In genomic region chr7:5117095-5117970, GRCh38 we compare ENCODE assay signal across 29 cellular contexts.
DNase-seq lines count a peak whose midpoint lies in the region; ATAC-seq, FAIRE-seq and TF ChIP-seq lines count a peak whose summit lies in the region.
"Had no signal": no experiment of that assay in that cellular context is flagged by ENCODE, and none has a peak within 500 bp of the region (broad histone marks: within the 10 kb centered on the region; RNA-seq: fewer than 3 reads in every experiment).

No MANE protein-coding gene starts in this region.

- no peaks in the 10 kb centered on the region for H3K36me3 Mint-ChIP-seq in activated CD8-positive, alpha-beta T cell treated with anti-CD3 and anti-CD28 coated beads, Interleukin-2, amount 10 ng/mL, durations not matched to agents 7 days and 5 days (ENCODE audit: low read depth)
- H3K36me3 Mint-ChIP-seq in activated CD8-positive, alpha-beta T cell treated with anti-CD3 and anti-CD28 coated beads for 36 hours (ENCODE audit: low read depth), result no peaks in the 10 kb centered on the region
- H3K36me3 Mint-ChIP-seq: CD14-positive monocyte had no signal

- TF ChIP-seq CTCF in activated CD8-positive, alpha-beta T cell treated with anti-CD3 and anti-CD28 coated beads for 36 hours (IDR thresholded peaks at IDR 0.05), result no peak
- TF ChIP-seq CTCF in K562 (IDR thresholded peaks at IDR 0.05 in 2 of 3, conservative IDR thresholded peaks at IDR 0.05 in 1 of 3; ENCODE audit: insufficient read depth in 2 of 3, low read depth in 1 of 3, low read length in 3 of 3), result no peak
- TF ChIP-seq CTCF in HepG2 (CRISPR knock-in tag; IDR thresholded peaks at IDR 0.05), result no peak
- TF ChIP-seq CTCF in esophagus squamous epithelium (IDR thresholded peaks at IDR 0.05), result no peak

- no peaks in the 10 kb centered on the region for H3K4me1 Mint-ChIP-seq in activated CD8-positive, alpha-beta T cell treated with anti-CD3 and anti-CD28 coated beads, Interleukin-2, amount 10 ng/mL, durations not matched to agents 7 days and 5 days (ENCODE audit: low read depth)
- no peaks in the 10 kb centered on the region for H3K4me1 Mint-ChIP-seq in activated CD8-positive, alpha-beta T cell treated with anti-CD3 and anti-CD28 coated beads for 36 hours (ENCODE audit: low read depth)
- H3K4me1 Mint-ChIP-seq: CD14-positive monocyte had no signal

- in situ Hi-C loops in K562 (cut with MboI) (no loop called here), HepG2 (cut with HindIII; ENCODE audit: extremely low pct_ligation_motif_present, low pct_unique_long_range_greater_than_20kb) (no loop called here)

- TF ChIP-seq RAD21 in K562 (CRISPR knock-in tag; conservative IDR thresholded peaks at IDR 0.05 in 1 of 2, IDR thresholded peaks at IDR 0.05 in 1 of 2), result no peak
- no peak for TF ChIP-seq RAD21 in HepG2 (CRISPR knock-in tag; IDR thresholded peaks at IDR 0.05)

- H3K9ac ChIP-seq in K562 (ENCODE audit: insufficient read depth in 1 of 2, low read depth in 2 of 2, low read length in 2 of 2), result peak overlapping the region in 1 of 2 experiments; percentile 9; a peak in 1 of 4 replicates
- no peak overlapping the region for H3K9ac ChIP-seq in HepG2 (ENCODE audit: insufficient read depth, low read depth, low read length)

- no TSS peak for BruUV-seq in K562 (replicated peaks; lab: Mats Ljungman, UMichigan)
- BruUV-seq in HepG2 (replicated peaks; lab: Mats Ljungman, UMichigan), result no TSS peak

- TF ChIP-seq EP300 in K562 (IDR thresholded peaks at IDR 0.05; ENCODE audit: low read length) (no peak), HepG2 (IDR thresholded peaks at IDR 0.05; ENCODE audit: low read depth in 2 of 2, low read length in 2 of 2) (no peak), HepG2 (CRISPR knock-in tag; IDR thresholded peaks at IDR 0.05; ENCODE audit: borderline replicate concordance) (no peak)

- 10% methylated on average over 46 of the region's 56 CpGs for WGBS in K562 (ENCODE audit: insufficient coverage, low coverage, missing lambda C conversion rate)
- WGBS in HepG2 (ENCODE audit: low lambda C conversion rate), result 56% methylated on average over 11 of the region's 56 CpGs
- WGBS in esophagus squamous epithelium, 2 donors, result 86 to 89% methylated on average over 18 to 26 of the region's 56 CpGs

- H3K36me3 ChIP-seq in K562 (ENCODE audit: control insufficient read depth, insufficient read depth, low read length) (no peaks in the 10 kb centered on the region), HepG2 (replicated peaks in 1 of 2; ENCODE audit: control insufficient read depth in 1 of 2, insufficient read depth in 2 of 2, low read length in 2 of 2) (no peaks in the 10 kb centered on the region), esophagus squamous epithelium (no peaks in the 10 kb centered on the region)
- H3K36me3 ChIP-seq: BE2C, MG63, SJCRH30 had no signal

- no peak for FAIRE-seq in K562 (lab: Jason Lieb, UNC)
- FAIRE-seq in HepG2 (lab: Jason Lieb, UNC), result no peak
- peak; percentile 77 for FAIRE-seq in urothelium cell line (lab: Jason Lieb, UNC)
- FAIRE-seq: GM12891, H1 had no signal

- no peak for DNase-seq in activated CD8-positive, alpha-beta T cell treated with anti-CD3 and anti-CD28 coated beads, Interleukin-2, amount 10 ng/mL, durations not matched to agents 7 days and 5 days
- no peak for DNase-seq in activated CD8-positive, alpha-beta T cell treated with anti-CD3 and anti-CD28 coated beads for 36 hours
- DNase-seq in K562 (ENCODE audit: extremely low read depth in 1 of 4, low spot score in 3 of 4) (peak in 1 of 4 experiments; percentile 12), HepG2 (ENCODE audit: low spot score) (no peak), urothelium cell line (ENCODE audit: low spot score) (no peak), dermis blood vessel endothelial cell (no peak), esophagus squamous epithelium (lab: John Stamatoyannopoulos, UW) (no peak)
- no peak for DNase-seq in activated naive CD4-positive, alpha-beta T cell (lab: John Stamatoyannopoulos, UW)
- DNase-seq: 8988T, ACHN, BE2C, Calu3, DMS79 treated with DMSO at 0.1 percent for 48 hours, GF-D8, KG1, MG63, NCI-H1105 treated with DMSO at 0.1 percent for 48 hours, NCI-H146, NCI-H1930, NCI-H2107, NCI-H446, NCI-H526, NCI-H82, PC-9, SJCRH30 had no signal

- no peaks in the 10 kb centered on the region; the same call in 1 of the 2 replicates for H4K20me1 ChIP-seq in K562 (replicated peaks; ENCODE audit: control insufficient read depth, insufficient read depth, low read length)
- H4K20me1 ChIP-seq in HepG2 (ENCODE audit: insufficient read depth, low read length), result no peaks in the 10 kb centered on the region

- no peak for TF ChIP-seq POLR2A in K562 (conservative IDR thresholded peaks at IDR 0.05)
- no peak for TF ChIP-seq POLR2A in HepG2 (IDR thresholded peaks at IDR 0.05; ENCODE audit: insufficient read depth in 1 of 2, low read depth in 2 of 2, low read length in 2 of 2)
- no peak for TF ChIP-seq POLR2A in esophagus squamous epithelium (IDR thresholded peaks at IDR 0.05)

- no peaks in the 10 kb centered on the region for H3K27me3 Mint-ChIP-seq in activated CD8-positive, alpha-beta T cell treated with anti-CD3 and anti-CD28 coated beads, Interleukin-2, amount 10 ng/mL, durations not matched to agents 7 days and 5 days (ENCODE audit: low read depth)
- no peaks in the 10 kb centered on the region for H3K27me3 Mint-ChIP-seq in activated CD8-positive, alpha-beta T cell treated with anti-CD3 and anti-CD28 coated beads for 36 hours

- H3K4me3 ChIP-seq in K562 (no peak overlapping the region), HepG2 (replicated peaks in 1 of 3; ENCODE audit: insufficient read depth in 1 of 3, low read depth in 2 of 3, low read length in 3 of 3) (no peak overlapping the region), esophagus squamous epithelium (no peak overlapping the region)
- H3K4me3 ChIP-seq: MG63, PC-9, SJCRH30 had no signal

- intact Hi-C loops in activated CD8-positive, alpha-beta T cell treated with anti-CD3 and anti-CD28 coated beads for 36 hours (cut with micrococcal nuclease), result no loop called here
- intact Hi-C loops in K562 (cut with micrococcal nuclease), result no loop called here
- intact Hi-C loops in HepG2 (cut with micrococcal nuclease; ENCODE audit: unreplicated experiment), result no loop called here
- intact Hi-C loops in esophagus squamous epithelium (cut with DNase I), result no loop called here

- H3K4me3 Mint-ChIP-seq in activated CD8-positive, alpha-beta T cell treated with anti-CD3 and anti-CD28 coated beads, Interleukin-2, amount 10 ng/mL, durations not matched to agents 7 days and 5 days, result no peak overlapping the region
- no peak overlapping the region for H3K4me3 Mint-ChIP-seq in activated CD8-positive, alpha-beta T cell treated with anti-CD3 and anti-CD28 coated beads for 36 hours

- H3K27ac Mint-ChIP-seq in activated CD8-positive, alpha-beta T cell treated with anti-CD3 and anti-CD28 coated beads, Interleukin-2, amount 10 ng/mL, durations not matched to agents 7 days and 5 days, result peak overlapping the region; percentile 52
- H3K27ac Mint-ChIP-seq in activated CD8-positive, alpha-beta T cell treated with anti-CD3 and anti-CD28 coated beads for 36 hours, result no peak overlapping the region

- H3K27ac ChIP-seq in K562 (ENCODE audit: extremely low read depth, low read depth, low read length), result no peak overlapping the region
- no peak overlapping the region for H3K27ac ChIP-seq in HepG2 (ENCODE audit: extremely low read length, insufficient read depth, low read length)
- H3K27ac ChIP-seq in esophagus squamous epithelium, result no peak overlapping the region
- H3K27ac ChIP-seq: PC-9, SJCRH30 had no signal

- H3K9me3 ChIP-seq in K562 (replicated peaks; ENCODE audit: control insufficient read depth, insufficient read depth, low read depth, low read length) (no peaks in the 10 kb centered on the region), HepG2 (ENCODE audit: low read length) (no peaks in the 10 kb centered on the region), esophagus squamous epithelium (no peaks in the 10 kb centered on the region)
- H3K9me3 ChIP-seq: BE2C, MG63, SJCRH30 had no signal

- H3K4me1 ChIP-seq in K562 (replicated peaks in 1 of 2; ENCODE audit: control insufficient read depth in 2 of 2, insufficient read depth in 2 of 2, low read length in 2 of 2), result peaks cover 0 to 12% of the 10 kb centered on the region in 2 experiments; a peak in 2 of 5 replicates
- H3K4me1 ChIP-seq in HepG2 (ENCODE audit: insufficient read depth, low read length), result no peaks in the 10 kb centered on the region
- H3K4me1 ChIP-seq in esophagus squamous epithelium, result no peaks in the 10 kb centered on the region
- H3K4me1 ChIP-seq: BE2C, SJCRH30 had no signal

- CTCF ChIA-PET in activated CD8-positive, alpha-beta T cell treated with anti-CD3 and anti-CD28 coated beads, Interleukin-2, amount 10 ng/mL, durations not matched to agents 7 days and 5 days (lab: Charles Lee), result no interaction called here
- CTCF ChIA-PET in activated CD8-positive, alpha-beta T cell treated with anti-CD3 and anti-CD28 coated beads for 36 hours (lab: Charles Lee), result no interaction called here
- CTCF ChIA-PET in K562 (lab: Yijun Ruan, JAX; ENCODE audit: low intra/inter-chr PET ratio), result no interaction called here
- CTCF ChIA-PET in HepG2 (lab: Yijun Ruan, JAX; ENCODE audit: low intra/inter-chr PET ratio, low total read pairs), result no interaction called here

- no peak for ATAC-seq in activated CD8-positive, alpha-beta T cell treated with anti-CD3 and anti-CD28 coated beads, Interleukin-2, amount 10 ng/mL, durations not matched to agents 7 days and 5 days
- no peak for ATAC-seq in activated CD8-positive, alpha-beta T cell treated with anti-CD3 and anti-CD28 coated beads for 36 hours
- ATAC-seq in K562, result peak; percentile 56
- peak; percentile 25; the same call in 2 of the 3 replicates for ATAC-seq in HepG2
- ATAC-seq: Right ventricle myocardium inferior had no signal

- H3K4me2 ChIP-seq in K562 (ENCODE audit: insufficient read depth, low read length) (no peak overlapping the region), HepG2 (ENCODE audit: low read depth, low read length) (no peak overlapping the region)
- H3K4me2 ChIP-seq: PC-9 had no signal

- H3K9me3 Mint-ChIP-seq in activated CD8-positive, alpha-beta T cell treated with anti-CD3 and anti-CD28 coated beads, Interleukin-2, amount 10 ng/mL, durations not matched to agents 7 days and 5 days (ENCODE audit: insufficient read depth), result no peaks in the 10 kb centered on the region
- no peaks in the 10 kb centered on the region for H3K9me3 Mint-ChIP-seq in activated CD8-positive, alpha-beta T cell treated with anti-CD3 and anti-CD28 coated beads for 36 hours

- peaks cover 33 to 62% of the 10 kb centered on the region in 2 experiments for H3K27me3 ChIP-seq in K562 (ENCODE audit: control insufficient read depth in 2 of 2, insufficient read depth in 2 of 2, low read length in 2 of 2)
- H3K27me3 ChIP-seq in HepG2 (ENCODE audit: control insufficient read depth in 1 of 2, insufficient read depth in 2 of 2, low read length in 2 of 2), result peaks cover 0 to 13% of the 10 kb centered on the region in 2 experiments; a peak in 3 of 5 replicates
- peaks cover 0 to 18% (median 0%) of the 10 kb centered on the region in 4 donors for H3K27me3 ChIP-seq in esophagus squamous epithelium
- H3K27me3 ChIP-seq: MG63, SJCRH30 had no signal

- no peak overlapping the region for H2AFZ ChIP-seq in K562 (ENCODE audit: low read depth, low read length)
- no peak overlapping the region for H2AFZ ChIP-seq in HepG2 (ENCODE audit: low read length)
- H2AFZ ChIP-seq: PC-9 had no signal

- H3K79me2 ChIP-seq in K562 (ENCODE audit: control insufficient read depth, insufficient read depth, low read length) (no peaks in the 10 kb centered on the region), HepG2 (ENCODE audit: insufficient read depth, low read length) (no peaks in the 10 kb centered on the region)

- H3K9me1 ChIP-seq in K562 (ENCODE audit: control insufficient read depth, insufficient read depth, low read length), result no peaks in the 10 kb centered on the region

- POLR2A ChIA-PET in activated CD8-positive, alpha-beta T cell treated with anti-CD3 and anti-CD28 coated beads, Interleukin-2, amount 10 ng/mL, durations not matched to agents 7 days and 5 days (lab: Charles Lee), result no interaction called here
- POLR2A ChIA-PET in activated CD8-positive, alpha-beta T cell treated with anti-CD3 and anti-CD28 coated beads for 36 hours (lab: Charles Lee), result no interaction called here
- POLR2A ChIA-PET in K562 (lab: Yijun Ruan, JAX) (no interaction called here), HepG2 (lab: Yijun Ruan, JAX) (no interaction called here)

Comparison
In these comparisons a context has a peak if more than half of its experiments do, and no peak if none do; other contexts are left out.
1. ATAC-seq: peak in K562 (single experiment) and HepG2 (single experiment); none in activated CD8-positive, alpha-beta T cell treated with anti-CD3 and anti-CD28 coated beads, Interleukin-2, amount 10 ng/mL, durations not matched to agents 7 days and 5 days (single experiment) and activated CD8-positive, alpha-beta T cell treated with anti-CD3 and anti-CD28 coated beads for 36 hours (single experiment).